Comparison of ENCODE assay signal across 8 cellular contexts in genomic region chr3:195258449-195259145, GRCh38. TPM values are rescaled to one million over a fixed set of nuclear protein-coding genes. Genes with fewer than 3 reads are reported as not detected.
DNase-seq lines count a peak whose midpoint lies in the region; ATAC-seq and TF ChIP-seq lines count a peak whose summit lies in the region.

No MANE protein-coding gene starts in this region.

- H3K36me3 Mint-ChIP-seq in Calu3 (ENCODE audit: insufficient read depth, unreplicated experiment), result peaks cover 21% of the 10 kb centered on the region

- no peaks in the 10 kb centered on the region for H4K20me1 ChIP-seq in neural cell (ENCODE audit: insufficient read depth)

- DNase-seq in Calu3, result no peak
- DNase-seq in NCI-H2171 treated with DMSO at 0.1 percent for 48 hours (lab: John Stamatoyannopoulos, UW), result peak; percentile 82
- DNase-seq in GM13976 (ENCODE audit: low spot score), result no peak
- no peak for DNase-seq in SIG-M5 (lab: John Stamatoyannopoulos, UW)

- H3K4me3 Mint-ChIP-seq in Calu3 (ENCODE audit: low read depth, unreplicated experiment), result peak overlapping the region; percentile 12

- peak overlapping the region; percentile 78 for H3K4me3 ChIP-seq in neural cell (ENCODE audit: low read length)

- no peaks in the 10 kb centered on the region for H3K27me3 ChIP-seq in neural cell (ENCODE audit: insufficient read depth, low read depth, low read length)

- intact Hi-C loops in Calu3 (cut with micrococcal nuclease; ENCODE audit: unreplicated experiment), result loop anchor here (2.0 kb wide), 1 partner anchor 576 kb away; no protein-coding TSS in a partner anchor

- no peaks in the 10 kb centered on the region for H3K4me1 Mint-ChIP-seq in Calu3 (ENCODE audit: low read depth, unreplicated experiment)

- ATAC-seq in HG03159 (IDR thresholded peaks at IDR 0.05; ENCODE audit: unreplicated experiment) (no peak), HG03196 (IDR thresholded peaks at IDR 0.05; ENCODE audit: unreplicated experiment) (no peak)

- peaks cover 4% of the 10 kb centered on the region for H3K79me2 ChIP-seq in neural cell (replicated peaks; ENCODE audit: insufficient read depth, low read length)

- H3F3A ChIP-seq in neural cell (ENCODE audit: insufficient read depth, low read length, poor library complexity, severe bottlenecking), result no peaks in the 10 kb centered on the region

- in situ Hi-C loops in GM13976 (cut with MboI; ENCODE audit: low sequenced_read_pairs, unreplicated experiment), result loop anchor here (10.0 kb wide), 1 partner anchor 124 kb away; no protein-coding TSS in a partner anchor

- BruUV-seq in Calu3 (replicated peaks; lab: Mats Ljungman, UMichigan), result no TSS peak

- no peaks in the 10 kb centered on the region for H3K9me3 ChIP-seq in neural cell (ENCODE audit: low read length)

- no peak for TF ChIP-seq RAD21 in neural cell (conservative IDR thresholded peaks at IDR 0.05)

- H3K9ac ChIP-seq in neural cell (ENCODE audit: low read length), result peak overlapping the region; percentile 80

- no peak overlapping the region for H3K27ac Mint-ChIP-seq in Calu3 (ENCODE audit: unreplicated experiment)

- H3K27ac ChIP-seq in cingulate gyrus (ENCODE audit: low read depth, low read length) (peak overlapping the region; percentile 61), neural cell (ENCODE audit: low read length) (no peak overlapping the region)

- no peak overlapping the region for H3K4me2 ChIP-seq in neural cell (ENCODE audit: low read length)

- H3K36me3 ChIP-seq in neural cell (ENCODE audit: insufficient read depth, low read length), result no peaks in the 10 kb centered on the region

- H3K9me3 Mint-ChIP-seq in Calu3 (ENCODE audit: low read depth, unreplicated experiment), result no peaks in the 10 kb centered on the region

- no peak for TF ChIP-seq CTCF in Calu3 (IDR thresholded peaks at IDR 0.05; ENCODE audit: unreplicated experiment)
- TF ChIP-seq CTCF in neural cell (IDR thresholded peaks at IDR 0.05; ENCODE audit: poor library complexity, severe bottlenecking), result peak; percentile 10
- no peak for TF ChIP-seq CTCF in GM13976 (IDR thresholded peaks at IDR 0.05; ENCODE audit: borderline replicate concordance, control extremely low read depth, extremely low read depth, insufficient read depth, missing control alignments)

- H2AFZ ChIP-seq in neural cell (ENCODE audit: low read depth, low read length), result no peak overlapping the region

- no peak for TF ChIP-seq EP300 in neural cell (conservative IDR thresholded peaks at IDR 0.05; ENCODE audit: poor library complexity, severe bottlenecking)

- H3K9me2 ChIP-seq in neural cell (ENCODE audit: insufficient read depth, low read length), result no peaks in the 10 kb centered on the region

- H3K27me3 Mint-ChIP-seq in Calu3 (ENCODE audit: unreplicated experiment), result no peaks in the 10 kb centered on the region

- CTCF ChIA-PET in Calu3 (lab: Charles Lee), result interaction anchor here (1.6 kb wide), 2 partner anchors 13 to 576 kb away, joined by 3 to 9 read pairs; partner anchors contain the start of gene XXYLT1

TF ChIP-seq in neural cell, 6 proteins besides CTCF, POLR2A, EP300 and RAD21:
- no peak for TF ChIP-seq TAF1 (IDR thresholded peaks at IDR 0.05; ENCODE audit: low read depth)
- TF ChIP-seq SMC3 (conservative IDR thresholded peaks at IDR 0.05; ENCODE audit: poor library complexity), result peak; percentile 22

RNA-seq across cellular contexts. Expression of gene XXYLT1, which starts 12.4 kb away (rescaled TPM):
- total RNA-seq in Calu3 (2022), result 25.9 and 29.2 TPM in 2 replicates
- polyA plus RNA-seq in neural cell, result 25.4 and 29.7 TPM in 2 replicates
- 30.2 and 31.9 TPM in 2 replicates for polyA minus RNA-seq in neural cell
